In the genomic region with DNA sequence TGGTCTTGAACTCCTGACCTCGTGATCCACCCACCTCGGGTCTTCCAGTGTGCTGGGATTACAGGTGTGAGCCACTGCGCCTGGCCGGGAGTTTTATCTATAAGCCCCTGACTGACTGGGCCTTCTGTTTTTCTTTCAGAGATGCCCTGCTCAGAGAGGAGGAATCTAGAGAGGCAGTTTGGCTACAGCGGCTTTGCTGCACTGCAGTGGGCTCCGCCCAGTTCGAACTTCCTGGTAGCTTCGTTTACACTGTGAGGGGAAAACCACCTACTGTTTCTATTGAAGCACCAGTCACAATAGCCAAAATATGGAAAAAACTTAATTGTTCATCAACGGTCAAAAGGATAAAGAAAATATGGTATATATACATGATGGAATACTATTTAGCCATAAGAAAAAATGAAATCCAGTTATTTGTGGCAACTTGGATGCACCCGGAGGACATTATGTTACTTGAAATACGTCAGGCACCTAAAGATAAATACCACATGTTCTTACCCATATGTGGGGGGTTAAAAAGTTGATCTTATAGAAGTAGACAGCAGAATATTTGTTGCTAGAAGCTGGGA, we compare ENCODE assay signal across 33 cellular contexts. TPM values are rescaled to one million over a fixed set of nuclear protein-coding genes. Genes with fewer than 3 reads are reported as not detected.
DNase-seq lines count a peak whose midpoint lies in the region; ATAC-seq and TF ChIP-seq lines count a peak whose summit lies in the region.
"Had no signal": no experiment of that assay in that cellular context is flagged by ENCODE, and none has a peak within 500 bp of the region (broad histone marks: within the 10 kb centered on the region; RNA-seq: fewer than 3 reads in every experiment).

No MANE protein-coding gene starts in this region.

- ATAC-seq in GM19467 (IDR thresholded peaks at IDR 0.05; ENCODE audit: unreplicated experiment): no peak
- ATAC-seq: esophagus mucosa, left lung, pancreas had no signal

- no peak overlapping the region for H3K4me3 ChIP-seq in breast epithelium
- H3K4me3 ChIP-seq: adrenal gland, left lung, pancreas, Peyer's patch, skin epidermis, thoracic aorta had no signal

- no peaks in the 10 kb centered on the region for H3K4me1 ChIP-seq in breast epithelium
- H3K4me1 ChIP-seq: adrenal gland, left lung, pancreas, Peyer's patch had no signal

- TF ChIP-seq POLR2A in breast epithelium (IDR thresholded peaks at IDR 0.05): no peak

- no peaks in the 10 kb centered on the region for H3K27me3 ChIP-seq in breast epithelium
- H3K27me3 ChIP-seq: left lung, Peyer's patch had no signal

- POLR2A ChIA-PET in activated CD4-positive, alpha-beta T cell treated with anti-CD3 and anti-CD28 coated beads, Interleukin-2, amount 10 ng/mL, durations not matched to agents 7 days and 5 days (lab: Charles Lee): no interaction called here

- H3K36me3 Mint-ChIP-seq in activated CD4-positive, alpha-beta T cell treated with anti-CD3 and anti-CD28 coated beads, Interleukin-2, amount 10 ng/mL, durations not matched to agents 7 days and 5 days (ENCODE audit: low read depth): no peaks in the 10 kb centered on the region
- H3K36me3 Mint-ChIP-seq in glutamatergic neuron (ENCODE audit: unreplicated experiment): no peaks in the 10 kb centered on the region
- H3K36me3 Mint-ChIP-seq: memory B cell had no signal

- CTCF ChIA-PET in activated CD4-positive, alpha-beta T cell treated with anti-CD3 and anti-CD28 coated beads, Interleukin-2, amount 10 ng/mL, durations not matched to agents 7 days and 5 days (lab: Charles Lee): no interaction called here

- H3K4me3 Mint-ChIP-seq in activated CD4-positive, alpha-beta T cell treated with anti-CD3 and anti-CD28 coated beads, Interleukin-2, amount 10 ng/mL, durations not matched to agents 7 days and 5 days: no peak overlapping the region
- H3K4me3 Mint-ChIP-seq in glutamatergic neuron (ENCODE audit: unreplicated experiment): no peak overlapping the region
- H3K4me3 Mint-ChIP-seq: dendritic cell treated with granulocyte-macrophage colony-stimulating factor and Interleukin-4, amounts not matched to agents 40 ng/mL and 50 ng/mL, for 4 days; HFFc6; memory B cell; neural crest cell; stimulated activated naive CD8-positive, alpha-beta T cell treated with anti-CD3 and anti-CD28 coated beads, Interleukin-15, Interleukin-2, amounts not matched to agents 100 ng/mL and 50 ng/mL, for 24 hours; T-helper 2 cell treated with Interferon-gamma antibody and Interleukin-4, amounts not matched to agents 5 μg/mL and 100 μg/mL, for 36 hours had no signal

- no peak for TF ChIP-seq CTCF in breast epithelium (IDR thresholded peaks at IDR 0.05)
- no peak for TF ChIP-seq CTCF in glutamatergic neuron (IDR thresholded peaks at IDR 0.05; ENCODE audit: partially characterized antibody, unreplicated experiment)

- intact Hi-C loops in breast epithelium (cut with DNase I; ENCODE audit: low total_unique reads): no loop called here

- no peak overlapping the region for H3K27ac ChIP-seq in breast epithelium
- H3K27ac ChIP-seq: adrenal gland, left lung, pancreas, Peyer's patch, skin epidermis, thoracic aorta had no signal

- no peaks in the 10 kb centered on the region for H3K9me3 Mint-ChIP-seq in activated CD4-positive, alpha-beta T cell treated with anti-CD3 and anti-CD28 coated beads, Interleukin-2, amount 10 ng/mL, durations not matched to agents 7 days and 5 days
- no peaks in the 10 kb centered on the region for H3K9me3 Mint-ChIP-seq in glutamatergic neuron (ENCODE audit: unreplicated experiment)
- H3K9me3 Mint-ChIP-seq: dendritic cell treated with granulocyte-macrophage colony-stimulating factor and Interleukin-4, amounts not matched to agents 40 ng/mL and 50 ng/mL, for 4 days; HFFc6; memory B cell; stimulated activated naive CD8-positive, alpha-beta T cell treated with anti-CD3 and anti-CD28 coated beads, Interleukin-15, Interleukin-2, amounts not matched to agents 100 ng/mL and 50 ng/mL, for 24 hours; T-helper 2 cell treated with Interferon-gamma antibody and Interleukin-4, amounts not matched to agents 5 μg/mL and 100 μg/mL, for 36 hours had no signal

- DNase-seq in NCI-H748 (lab: John Stamatoyannopoulos, UW; ENCODE audit: unreplicated experiment) (peak; percentile 13), NCI-H748 treated with DMSO at 0.1 percent for 48 hours (lab: John Stamatoyannopoulos, UW) (no peak), breast epithelium (ENCODE audit: low spot score in 2 of 2) (no peak), glutamatergic neuron (no peak)
- DNase-seq in stimulated activated CD4-positive, alpha-beta T cell treated with anti-CD3 and anti-CD28 coated beads, Interleukin-4, amount 100 ng/mL, for 1 hour: peak; percentile 12
- DNase-seq in stimulated activated CD4-positive, alpha-beta T cell treated with anti-CD3 and anti-CD28 coated beads, Interleukin-2, amount 100 ng/mL, for 48 hours: no peak
- peak; percentile 31 for DNase-seq in activated CD4-positive, alpha-beta T cell treated with anti-CD3 and anti-CD28 coated beads, Interleukin-2, amount 10 ng/mL, durations not matched to agents 7 days and 5 days
- DNase-seq: activated CD8-positive, alpha-beta memory T cell treated with anti-CD3 and anti-CD28 coated beads for 24 hours; activated gamma-delta T cell treated with Interleukin-2 at 50 U/mL for 16 hours; activated T-cell treated with anti-CD3 and anti-CD28 coated beads, Interleukin-2, amount 50 U/mL, for 1 hour; adrenal gland; DND-41; foreskin fibroblast; head of caudate nucleus; HFFc6; left lung; NCI-H2029; NCI-H524 treated with DMSO at 0.1 percent for 48 hours; pancreas; retina; SHP77 treated with DMSO at 0.1 percent for 48 hours; stimulated activated CD8-positive, alpha-beta memory T cell treated with anti-CD3 and anti-CD28 coated beads, Interleukin-4, amount 100 ng/mL, for 48 hours had no signal

- peaks cover 7% of the 10 kb centered on the region for H3K27me3 Mint-ChIP-seq in activated CD4-positive, alpha-beta T cell treated with anti-CD3 and anti-CD28 coated beads, Interleukin-2, amount 10 ng/mL, durations not matched to agents 7 days and 5 days
- H3K27me3 Mint-ChIP-seq in glutamatergic neuron (ENCODE audit: unreplicated experiment): peaks cover 1% of the 10 kb centered on the region
- H3K27me3 Mint-ChIP-seq: dendritic cell treated with granulocyte-macrophage colony-stimulating factor and Interleukin-4, amounts not matched to agents 40 ng/mL and 50 ng/mL, for 4 days had no signal

- H3K36me3 ChIP-seq in breast epithelium: no peaks in the 10 kb centered on the region
- H3K36me3 ChIP-seq: adrenal gland, left lung, pancreas, Peyer's patch, thoracic aorta had no signal

- no peak overlapping the region for H3K27ac Mint-ChIP-seq in activated CD4-positive, alpha-beta T cell treated with anti-CD3 and anti-CD28 coated beads, Interleukin-2, amount 10 ng/mL, durations not matched to agents 7 days and 5 days
- H3K27ac Mint-ChIP-seq in glutamatergic neuron (ENCODE audit: unreplicated experiment): no peak overlapping the region
- H3K27ac Mint-ChIP-seq: dendritic cell treated with granulocyte-macrophage colony-stimulating factor and Interleukin-4, amounts not matched to agents 40 ng/mL and 50 ng/mL, for 4 days; HFFc6; memory B cell; stimulated activated naive CD8-positive, alpha-beta T cell treated with anti-CD3 and anti-CD28 coated beads, Interleukin-15, Interleukin-2, amounts not matched to agents 100 ng/mL and 50 ng/mL, for 24 hours; T-helper 2 cell treated with Interferon-gamma antibody and Interleukin-4, amounts not matched to agents 5 μg/mL and 100 μg/mL, for 36 hours had no signal

- no peaks in the 10 kb centered on the region for H3K9me3 ChIP-seq in breast epithelium
- H3K9me3 ChIP-seq: adrenal gland, left lung, pancreas, Peyer's patch, thoracic aorta had no signal

- H3K4me1 Mint-ChIP-seq in activated CD4-positive, alpha-beta T cell treated with anti-CD3 and anti-CD28 coated beads, Interleukin-2, amount 10 ng/mL, durations not matched to agents 7 days and 5 days: peaks cover 9% of the 10 kb centered on the region
- no peaks in the 10 kb centered on the region for H3K4me1 Mint-ChIP-seq in glutamatergic neuron (ENCODE audit: low read depth, unreplicated experiment)
- H3K4me1 Mint-ChIP-seq: memory B cell had no signal

RNA-seq across cellular contexts. Expression of a gene that starts 31.9 kb away (rescaled TPM):
- total RNA-seq in activated CD4-positive, alpha-beta T cell treated with anti-CD3 and anti-CD28 coated beads, Interleukin-2, amount 10 ng/mL, durations not matched to agents 7 days and 5 days: not detected
- total RNA-seq in breast epithelium: under 1 TPM; 0.16 to 0.33 (median 0.29) TPM
- total RNA-seq in glutamatergic neuron (ENCODE audit: unreplicated experiment): 0.47 TPM
- total RNA-seq: A172, HFFc6, left lung had no signal

Comparison
In these comparisons a context has a peak if more than half of its experiments do, and no peak if none do; other contexts are left out.
1. DNase-seq: peak in NCI-H748 (single experiment), stimulated activated CD4-positive, alpha-beta T cell treated with anti-CD3 and anti-CD28 coated beads, Interleukin-4, amount 100 ng/mL, for 1 hour (single experiment) and activated CD4-positive, alpha-beta T cell treated with anti-CD3 and anti-CD28 coated beads, Interleukin-2, amount 10 ng/mL, durations not matched to agents 7 days and 5 days (single experiment); none in NCI-H748 treated with DMSO at 0.1 percent for 48 hours (single experiment), stimulated activated CD4-positive, alpha-beta T cell treated with anti-CD3 and anti-CD28 coated beads, Interleukin-2, amount 100 ng/mL, for 48 hours (0 of 2), breast epithelium (0 of 2) and glutamatergic neuron (single experiment).